23 cellular contexts compared by ENCODE assay signal in the genomic region with DNA sequence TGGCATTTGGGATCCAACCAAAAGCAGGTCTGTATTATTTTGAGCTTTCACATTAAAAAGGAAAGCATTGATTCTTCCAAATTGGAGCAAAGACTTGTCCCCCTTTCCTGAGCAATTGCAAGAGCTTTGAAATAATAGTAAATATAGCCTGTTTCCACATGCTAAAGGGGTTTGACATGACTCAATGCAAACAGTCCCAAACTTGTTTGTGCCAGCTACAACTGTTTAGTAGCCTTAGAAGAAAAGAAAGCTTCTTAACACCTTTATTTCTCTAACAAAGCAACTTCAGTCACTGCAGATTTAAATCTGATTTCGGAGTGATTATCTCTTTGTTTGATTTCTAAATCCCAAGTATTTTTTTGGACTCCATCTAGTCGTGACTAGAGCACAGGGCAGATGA.
"Had no signal": no experiment of that assay in that cellular context is flagged by ENCODE, and none has a peak within 500 bp of the region (broad histone marks: within the 10 kb centered on the region; RNA-seq: fewer than 3 reads in every experiment).

No MANE protein-coding gene starts in this region.

- H3K9me3 ChIP-seq: esophagus muscularis mucosa, prostate gland, thoracic aorta, upper lobe of right lung, uterus had no signal

- H3K4me1 ChIP-seq: esophagus muscularis mucosa, left lung, prostate gland, tibial nerve, upper lobe of right lung, uterus had no signal

- DNase-seq: dorsolateral prefrontal cortex; effector CD4-positive, alpha-beta T cell; foreskin melanocyte; hypothalamus; immature natural killer cell; kidney; left lung; mesendoderm; midbrain; naive thymus-derived CD4-positive, alpha-beta T cell; nucleus accumbens; right cardiac atrium; stimulated activated CD4-positive, alpha-beta T cell treated with anti-CD3 and anti-CD28 coated beads, Interleukin-15, amount 100 ng/mL, for 24 hours; stimulated activated CD4-positive, alpha-beta T cell treated with anti-CD3 and anti-CD28 coated beads, Interleukin-2, amount 100 ng/mL, for 48 hours; stimulated activated naive B cell treated with anti-CD40 and anti-IgM and Interleukin-4, amounts not matched to agents 10 μg/mL and 1 μg/mL and 100 μg/mL, for 72 hours; upper lobe of right lung; uterus had no signal

- H3K36me3 ChIP-seq: esophagus muscularis mucosa, left lung, prostate gland, thoracic aorta, tibial nerve, upper lobe of right lung, uterus had no signal

- ATAC-seq: left lung; naive thymus-derived CD4-positive, alpha-beta T cell; right cardiac atrium; stimulated activated naive B cell treated with anti-CD40 and anti-IgM and Interleukin-4, amounts not matched to agents 10 μg/mL and 1 μg/mL and 100 μg/mL, for 72 hours; upper lobe of right lung had no signal

- H3K27ac ChIP-seq: dorsolateral prefrontal cortex, epithelial cell of prostate, esophagus muscularis mucosa, left lung, prostate gland, skin epidermis, thoracic aorta, tibial nerve, upper lobe of right lung, uterus had no signal

- H3K4me3 ChIP-seq: dorsolateral prefrontal cortex, esophagus muscularis mucosa, left lung, prostate gland, skin epidermis, thoracic aorta, tibial nerve, upper lobe of right lung, uterus had no signal

- H3K27me3 ChIP-seq: esophagus muscularis mucosa, left lung, tibial nerve, upper lobe of right lung, uterus had no signal
